27 cellular contexts compared by ENCODE assay signal in genomic region chr12:38653650-38654049, GRCh38.
"Had no signal": no experiment of that assay in that cellular context is flagged by ENCODE, and none has a peak within 500 bp of the region (broad histone marks: within the 10 kb centered on the region; RNA-seq: fewer than 3 reads in every experiment).

No MANE protein-coding gene starts in this region.

- H3K9me3 ChIP-seq: ascending aorta had no signal

- ATAC-seq: activated CD8-positive, alpha-beta T cell treated with anti-CD3 and anti-CD28 coated beads for 36 hours; activated naive CD8-positive, alpha-beta T cell treated with anti-CD3 and anti-CD28 coated beads, Interleukin-2, amount 50 U/mL, for 24 hours had no signal

- H3K4me1 ChIP-seq: ascending aorta had no signal

- H3K27ac ChIP-seq: ascending aorta, cardiac muscle cell, VCaP had no signal

- H3K36me3 ChIP-seq: cardiac muscle cell had no signal

- H3K27me3 ChIP-seq: ascending aorta, cardiac muscle cell had no signal

- DNase-seq: activated B cell treated with CpG ODN at 0.5 μM for 24 hours; activated CD4-positive, alpha-beta memory T cell treated with anti-CD3 and anti-CD28 coated beads for 36 hours; activated CD4-positive, alpha-beta T cell treated with anti-CD3 and anti-CD28 coated beads for 4 hours; activated CD4-positive, alpha-beta T cell treated with anti-CD3 and anti-CD28 coated beads, Interleukin-2, amount 10 ng/mL, durations not matched to agents 24 days and 14 days; activated CD4-positive, alpha-beta T cell treated with anti-CD3 and anti-CD28 coated beads, Interleukin-2, amount 50 U/mL, for 1 hour; activated CD4-positive, alpha-beta T cell treated with anti-CD3 and anti-CD28 coated beads, Interleukin-2, amount 50 U/mL, for 4 hours; activated CD4-positive, CD25-positive, alpha-beta regulatory T cell treated with anti-CD3 and anti-CD28 coated beads, Interleukin-2, amount 50 U/mL, for 72 hours; activated CD8-positive, alpha-beta memory T cell treated with anti-CD3 and anti-CD28 coated beads, Interleukin-2, amount 50 U/mL, for 48 hours; activated CD8-positive, alpha-beta T cell treated with anti-CD3 and anti-CD28 coated beads for 36 hours; activated effector memory CD4-positive, alpha-beta T cell treated with Interleukin-2 at 50 U/mL for 16 hours; activated gamma-delta T cell; activated naive CD4-positive, alpha-beta T cell treated with anti-CD3 and anti-CD28 coated beads, Interleukin-2, amount 10 ng/mL, durations not matched to agents 7 days and 5 days; activated naive CD4-positive, alpha-beta T cell treated with Interleukin-2 at 50 U/mL for 16 hours; activated naive CD8-positive, alpha-beta T cell treated with anti-CD3 and anti-CD28 coated beads, Interleukin-2, amount 10 ng/mL, durations not matched to agents 7 days and 5 days; activated naive CD8-positive, alpha-beta T cell treated with anti-CD3 and anti-CD28 coated beads, Interleukin-2, amount 50 U/mL, for 24 hours; activated T-cell treated with anti-CD3 and anti-CD28 coated beads, Interleukin-2, amount 50 U/mL, for 24 hours; activated T-cell treated with anti-CD3 and anti-CD28 coated beads, Interleukin-2, amount 50 U/mL, for 48 hours; amygdala; anterior cingulate cortex; cerebellar nuclear complex; T-helper 2 cell; T-helper 9 cell had no signal

- FAIRE-seq: bronchial epithelial cell, TTC549 had no signal

- H3K4me3 ChIP-seq: ascending aorta, cardiac muscle cell had no signal
